ENCODE assay signal across 1 cellular context in genomic region chr19:15398501-15399233, GRCh38.
TF ChIP-seq lines count a peak whose summit lies in the region.

No MANE protein-coding gene starts in this region.

TF ChIP-seq in IMR-90, 13 proteins besides CTCF, POLR2A, EP300 and RAD21 (continued from another document):
- TF ChIP-seq USF2 (IDR thresholded peaks at IDR 0.05; ENCODE audit: low read depth, low read length) = no peak
- TF ChIP-seq RCOR1 (IDR thresholded peaks at IDR 0.05; ENCODE audit: insufficient replicate concordance, low read length) = no peak
- no peak for TF ChIP-seq SMC3 (IDR thresholded peaks at IDR 0.05; ENCODE audit: low read depth, low read length)
- no peak for TF ChIP-seq MAFK (IDR thresholded peaks at IDR 0.05; ENCODE audit: low read depth, low read length)
- no peak for TF ChIP-seq CHD1 (IDR thresholded peaks at IDR 0.05; ENCODE audit: low read depth, low read length)
- TF ChIP-seq RFX5 (IDR thresholded peaks at IDR 0.05; ENCODE audit: low read depth, low read length) = no peak
- no peak for TF ChIP-seq MXI1 (IDR thresholded peaks at IDR 0.05; ENCODE audit: borderline replicate concordance, low read depth, low read length)
- TF ChIP-seq MAZ (IDR thresholded peaks at IDR 0.05; ENCODE audit: borderline replicate concordance, low read depth, low read length) = no peak
